14 cellular contexts compared by ENCODE assay signal in genomic region chr11:118339281-118340045, GRCh38. TPM values are rescaled to one million over a fixed set of nuclear protein-coding genes. Genes with fewer than 3 reads are reported as not detected.
DNase-seq lines count a peak whose midpoint lies in the region; ATAC-seq, FAIRE-seq and TF ChIP-seq lines count a peak whose summit lies in the region.
"Had no signal": no experiment of that assay in that cellular context is flagged by ENCODE, and none has a peak within 500 bp of the region (broad histone marks: within the 10 kb centered on the region; RNA-seq: fewer than 3 reads in every experiment).

No MANE protein-coding gene starts in this region.

- no peak overlapping the region for H3K4me3 ChIP-seq in upper lobe of right lung
- H3K4me3 ChIP-seq: coronary artery, esophagus muscularis mucosa, psoas muscle, uterus had no signal

- intact Hi-C loops in upper lobe of right lung (cut with DNase I) = no loop called here

- H3K9me3 Mint-ChIP-seq in activated T-cell treated with anti-CD3 and anti-CD28 coated beads, Interleukin-2, amount 50 U/mL, for 4 hours = no peaks in the 10 kb centered on the region

- H3K4me1 ChIP-seq in upper lobe of right lung = no peaks in the 10 kb centered on the region
- H3K4me1 ChIP-seq: esophagus muscularis mucosa, psoas muscle, uterus had no signal

- H3K36me3 Mint-ChIP-seq in activated T-cell treated with anti-CD3 and anti-CD28 coated beads, Interleukin-2, amount 50 U/mL, for 4 hours (ENCODE audit: insufficient read depth) = peaks cover 30% of the 10 kb centered on the region

- H3K36me3 ChIP-seq in upper lobe of right lung = no peaks in the 10 kb centered on the region
- H3K36me3 ChIP-seq: esophagus muscularis mucosa, uterus had no signal

- H3K4me3 Mint-ChIP-seq in activated T-cell treated with anti-CD3 and anti-CD28 coated beads, Interleukin-2, amount 50 U/mL, for 4 hours = peak overlapping the region; percentile 92

- peaks cover 59% of the 10 kb centered on the region for H3K4me1 Mint-ChIP-seq in activated T-cell treated with anti-CD3 and anti-CD28 coated beads, Interleukin-2, amount 50 U/mL, for 4 hours (ENCODE audit: low read depth)

- H3K27me3 Mint-ChIP-seq in activated T-cell treated with anti-CD3 and anti-CD28 coated beads, Interleukin-2, amount 50 U/mL, for 4 hours (ENCODE audit: low read depth) = no peaks in the 10 kb centered on the region

- no peaks in the 10 kb centered on the region for H3K27me3 ChIP-seq in upper lobe of right lung
- H3K27me3 ChIP-seq: uterus had no signal

- TF ChIP-seq POLR2A in erythroblast (IDR thresholded peaks at IDR 0.05; ENCODE audit: low read length) = no peak
- no peak for TF ChIP-seq POLR2A in H54 (IDR thresholded peaks at IDR 0.05; ENCODE audit: low read depth, low read length)

- peak overlapping the region; percentile 42 for H3K27ac ChIP-seq in upper lobe of right lung
- H3K27ac ChIP-seq: coronary artery, esophagus muscularis mucosa, psoas muscle, uterus had no signal

- peak in 1 of 2 donors; percentile 13 for ATAC-seq in activated T-cell treated with anti-CD3 and anti-CD28 coated beads, Interleukin-2, amount 50 U/mL, for 4 hours
- ATAC-seq in upper lobe of right lung (no peak), HG03108 (IDR thresholded peaks at IDR 0.05; ENCODE audit: unreplicated experiment) (no peak), HG02885 (IDR thresholded peaks at IDR 0.05; ENCODE audit: poor library complexity, unreplicated experiment) (no peak)
- ATAC-seq: psoas muscle had no signal

- no peak for FAIRE-seq in H54 (lab: Jason Lieb, UNC)
- FAIRE-seq: D721Med had no signal

- DNase-seq in activated T-cell treated with anti-CD3 and anti-CD28 coated beads for 48 hours (ENCODE audit: low read depth) (peak; percentile 6), activated T-cell treated with anti-CD3 and anti-CD28 coated beads for 4 hours (no peak), erythroblast (lab: John Stamatoyannopoulos, UW) (peak; percentile 21 to 42), upper lobe of right lung (no peak), H54 (ENCODE audit: insufficient read length, low spot score) (no peak)
- DNase-seq in activated T-cell treated with anti-CD3 and anti-CD28 coated beads, Interleukin-2, amount 50 U/mL, for 4 hours = no peak
- DNase-seq: psoas muscle, SIG-M5, uterus had no signal

- no peaks in the 10 kb centered on the region for H3K9me3 ChIP-seq in upper lobe of right lung
- H3K9me3 ChIP-seq: esophagus muscularis mucosa, psoas muscle, uterus had no signal

- TF ChIP-seq CTCF in upper lobe of right lung (IDR thresholded peaks at IDR 0.05) = no peak

RNA-seq across cellular contexts. Expression of gene CD3D, which starts 3.0 kb away (rescaled TPM):
- total RNA-seq in activated T-cell treated with anti-CD3 and anti-CD28 coated beads, Interleukin-2, amount 50 U/mL, for 4 hours = 100 to 1,000 TPM; 412 to 451 (median 427) TPM
- total RNA-seq in upper lobe of right lung = 8.5 TPM

RNA-seq across cellular contexts. Expression of gene CD3G, which starts 4.7 kb away (rescaled TPM):
- total RNA-seq in activated T-cell treated with anti-CD3 and anti-CD28 coated beads, Interleukin-2, amount 50 U/mL, for 4 hours = 100 to 1,000 TPM in 2 of 3 donors, 10 to 100 TPM in 1; 86.4 to 105 (median 102) TPM
- 6.5 TPM for total RNA-seq in upper lobe of right lung

RNA-seq across cellular contexts. Expression of gene UBE4A, which starts 19.9 kb away (rescaled TPM):
- total RNA-seq in activated T-cell treated with anti-CD3 and anti-CD28 coated beads, Interleukin-2, amount 50 U/mL, for 4 hours = 10 to 100 TPM; 43.7 to 45.1 (median 45.0) TPM
- 40.0 TPM for total RNA-seq in upper lobe of right lung

RNA-seq across cellular contexts. Expression of gene CD3E, which starts 34.9 kb away (rescaled TPM):
- 100 to 1,000 TPM; 371 to 436 (median 407) TPM for total RNA-seq in activated T-cell treated with anti-CD3 and anti-CD28 coated beads, Interleukin-2, amount 50 U/mL, for 4 hours
- 14.5 TPM for total RNA-seq in upper lobe of right lung

Comparison
In these comparisons a context has a peak if more than half of its experiments do, and no peak if none do; other contexts are left out.
1. DNase-seq: peak in activated T-cell treated with anti-CD3 and anti-CD28 coated beads for 48 hours (single experiment) and erythroblast (2 of 2); none in activated T-cell treated with anti-CD3 and anti-CD28 coated beads for 4 hours (single experiment), activated T-cell treated with anti-CD3 and anti-CD28 coated beads, Interleukin-2, amount 50 U/mL, for 4 hours (single experiment), upper lobe of right lung (single experiment) and H54 (single experiment).
2. RNA of gene CD3D, which starts 3.0 kb away (total RNA-seq): 412 to 451 TPM in activated T-cell treated with anti-CD3 and anti-CD28 coated beads, Interleukin-2, amount 50 U/mL, for 4 hours; 8.5 TPM in upper lobe of right lung (single experiment); every median in the first group is over 10 times any median in the second.
3. RNA of gene CD3G, which starts 4.7 kb away (total RNA-seq): 86.4 to 105 TPM in activated T-cell treated with anti-CD3 and anti-CD28 coated beads, Interleukin-2, amount 50 U/mL, for 4 hours; 6.5 TPM in upper lobe of right lung (single experiment); every median in the first group is over 10 times any median in the second.